Comparison of ENCODE assay signal across 31 cellular contexts in the genomic region with DNA sequence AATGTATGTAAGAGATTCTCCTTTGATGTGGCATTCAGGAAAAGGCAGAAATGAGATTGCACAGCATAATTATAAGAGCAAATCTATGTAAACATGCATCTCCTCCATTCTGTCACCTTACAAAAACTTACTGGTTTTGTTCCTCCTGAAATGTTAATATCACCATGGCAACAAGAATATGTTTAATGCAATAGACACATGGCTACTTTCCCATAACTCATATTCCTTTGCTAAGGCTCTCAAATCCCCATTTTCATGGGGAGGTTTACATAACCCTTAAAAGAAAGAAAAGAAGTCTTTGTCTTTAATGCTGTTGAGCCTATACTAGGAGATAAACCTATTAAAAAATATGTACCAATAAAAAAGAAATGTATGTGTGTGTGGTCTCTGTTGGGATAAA.
"Had no signal": no experiment of that assay in that cellular context is flagged by ENCODE, and none has a peak within 500 bp of the region (broad histone marks: within the 10 kb centered on the region; RNA-seq: fewer than 3 reads in every experiment).

No MANE protein-coding gene starts in this region.

- H3K27ac ChIP-seq: adrenal gland, breast epithelium, cardiac muscle cell, coronary artery, gastrocnemius medialis, heart left ventricle, WERI-Rb-1 had no signal

- ATAC-seq: activated CD4-positive, CD25-positive, alpha-beta regulatory T cell treated with anti-CD3 and anti-CD28 coated beads, Interleukin-2, amount 50 U/mL, for 24 hours; activated CD8-positive, alpha-beta memory T cell treated with anti-CD3 and anti-CD28 coated beads, Interleukin-2, amount 10 ng/mL, durations not matched to agents 7 days and 5 days; activated CD8-positive, alpha-beta T cell treated with anti-CD3 and anti-CD28 coated beads, Interleukin-2, amount 10 ng/mL, durations not matched to agents 7 days and 5 days; activated naive CD8-positive, alpha-beta T cell treated with anti-CD3 and anti-CD28 coated beads, Interleukin-2, amount 50 U/mL, for 24 hours; esophagus mucosa; gastrocnemius medialis; heart left ventricle; T-helper 17 cell had no signal

- H3K4me1 ChIP-seq: adrenal gland, breast epithelium, gastrocnemius medialis had no signal

- H3K27me3 ChIP-seq: adrenal gland, breast epithelium, cardiac muscle cell, dorsolateral prefrontal cortex, gastrocnemius medialis, heart left ventricle had no signal

- H3K4me3 ChIP-seq: adrenal gland, breast epithelium, cardiac muscle cell, coronary artery, dorsolateral prefrontal cortex, gastrocnemius medialis, heart left ventricle had no signal

- DNase-seq: activated B cell treated with CpG ODN at 0.5 μM for 24 hours; activated CD4-positive, alpha-beta memory T cell treated with anti-CD3 and anti-CD28 coated beads for 36 hours; activated CD4-positive, alpha-beta T cell treated with anti-CD3 and anti-CD28 coated beads for 48 hours; activated CD4-positive, alpha-beta T cell treated with anti-CD3 and anti-CD28 coated beads, Interleukin-2, amount 50 U/mL, for 1 hour; activated CD8-positive, alpha-beta memory T cell treated with anti-CD3 and anti-CD28 coated beads, Interleukin-2, amount 10 ng/mL, durations not matched to agents 7 days and 5 days; activated CD8-positive, alpha-beta memory T cell treated with anti-CD3 and anti-CD28 coated beads, Interleukin-2, amount 50 U/mL, for 4 hours; activated CD8-positive, alpha-beta T cell treated with anti-CD3 and anti-CD28 coated beads, Interleukin-2, amount 10 ng/mL, durations not matched to agents 7 days and 5 days; activated effector memory CD4-positive, alpha-beta T cell treated with anti-CD3 and anti-CD28 coated beads, Interleukin-2, amount 50 U/mL, for 16 hours; activated naive CD4-positive, alpha-beta T cell treated with anti-CD3 and anti-CD28 coated beads for 36 hours; activated naive CD8-positive, alpha-beta T cell treated with anti-CD3 and anti-CD28 coated beads for 36 hours; activated naive CD8-positive, alpha-beta T cell treated with anti-CD3 and anti-CD28 coated beads, Interleukin-2, amount 50 U/mL, for 24 hours; activated T-cell treated with anti-CD3 and anti-CD28 coated beads, Interleukin-2, amount 50 U/mL, for 1 hour; activated T-cell treated with anti-CD3 and anti-CD28 coated beads, Interleukin-2, amount 50 U/mL, for 48 hours; adrenal gland; amygdala; aorta; dorsolateral prefrontal cortex; effector memory CD4-positive, alpha-beta T cell; endodermal cell; foreskin fibroblast; gastrocnemius medialis; glutamatergic neuron; heart left ventricle; T-helper 17 cell; T1000; WERI-Rb-1 had no signal

- H3K36me3 ChIP-seq: adrenal gland, breast epithelium, cardiac muscle cell, gastrocnemius medialis, WERI-Rb-1 had no signal

- H3K9me3 ChIP-seq: adrenal gland, breast epithelium, gastrocnemius medialis, heart left ventricle had no signal
